29 cellular contexts compared by ENCODE assay signal in genomic region chr18:41624461-41624860, GRCh38.
DNase-seq lines count a peak whose midpoint lies in the region; ATAC-seq and TF ChIP-seq lines count a peak whose summit lies in the region.
"Had no signal": no experiment of that assay in that cellular context is flagged by ENCODE, and none has a peak within 500 bp of the region (broad histone marks: within the 10 kb centered on the region; RNA-seq: fewer than 3 reads in every experiment).

No MANE protein-coding gene starts in this region.

- H3K4me3 ChIP-seq in brain microvascular endothelial cell (ENCODE audit: low read depth, low read length) (no peak overlapping the region), kidney epithelial cell (ENCODE audit: low read depth, low read length) (no peak overlapping the region)
- H3K4me3 ChIP-seq: dorsolateral prefrontal cortex, right lobe of liver, SJSA1 had no signal

- H3K27me3 ChIP-seq in brain microvascular endothelial cell (replicated peaks), result no peaks in the 10 kb centered on the region
- no peaks in the 10 kb centered on the region for H3K27me3 ChIP-seq in kidney epithelial cell (ENCODE audit: control insufficient read depth, insufficient read depth, low read length)
- H3K27me3 ChIP-seq: dorsolateral prefrontal cortex, right lobe of liver, SJSA1 had no signal

- H3K27ac Mint-ChIP-seq in WTC11, result no peak overlapping the region
- H3K27ac Mint-ChIP-seq: activated CD8-positive, alpha-beta T cell treated with anti-CD3 and anti-CD28 coated beads for 36 hours; activated naive CD8-positive, alpha-beta T cell treated with anti-CD3 and anti-CD28 coated beads for 36 hours; activated T-helper 2 cell treated with anti-CD3 and anti-CD28 coated beads, Interferon-gamma antibody, Interleukin-2, Interleukin-4, amounts not matched to agents 10 μg/mL and 5 μg/mL and 100 μg/mL, durations not matched to agents 14 hours and 24 hours and 36 hours; HFFc6; type B pancreatic cell had no signal

- H3K36me3 ChIP-seq in brain microvascular endothelial cell (replicated peaks) (no peaks in the 10 kb centered on the region), kidney epithelial cell (ENCODE audit: control insufficient read depth, insufficient read depth, low read length) (no peaks in the 10 kb centered on the region)
- H3K36me3 ChIP-seq: right lobe of liver, SJSA1 had no signal

- no peak overlapping the region for H3K27ac ChIP-seq in brain microvascular endothelial cell
- H3K27ac ChIP-seq: dorsolateral prefrontal cortex, HL-60, right lobe of liver, SJSA1 had no signal

- peak; percentile 93 for DNase-seq in ELR (ENCODE audit: low read depth)
- peak; percentile 69 for DNase-seq in M059J (ENCODE audit: low read depth)
- DNase-seq in brain microvascular endothelial cell, result peak; percentile 6
- peak; percentile 1 for DNase-seq in kidney epithelial cell (ENCODE audit: low read depth)
- no peak for DNase-seq in WTC11 (ENCODE audit: low spot score)
- DNase-seq in NOMO-1 treated with dmso at 0.1 percent for 144 hours (lab: John Stamatoyannopoulos, UW; ENCODE audit: unreplicated experiment), result no peak
- DNase-seq in left cardiac atrium, result no peak
- DNase-seq: activated CD4-positive, alpha-beta T cell treated with anti-CD3 and anti-CD28 coated beads for 1 hour; activated CD8-positive, alpha-beta T cell treated with anti-CD3 and anti-CD28 coated beads for 36 hours; activated naive CD8-positive, alpha-beta T cell treated with anti-CD3 and anti-CD28 coated beads for 36 hours; C1 segment of cervical spinal cord; Caco-2; DMS79 treated with DMSO at 0.1 percent for 48 hours; dorsolateral prefrontal cortex; head of caudate nucleus; HFFc6; NCI-H1048; NCI-H1694 treated with DMSO at 0.1 percent for 48 hours; NCI-H526; right lobe of liver; RPMI8226; stimulated activated CD4-positive, alpha-beta T cell treated with anti-CD3 and anti-CD28 coated beads, Interleukin-2, amount 100 ng/mL, for 48 hours; T-helper 1 cell had no signal

- no peaks in the 10 kb centered on the region for H3K9me3 Mint-ChIP-seq in WTC11
- H3K9me3 Mint-ChIP-seq: activated CD8-positive, alpha-beta T cell treated with anti-CD3 and anti-CD28 coated beads for 36 hours; activated naive CD8-positive, alpha-beta T cell treated with anti-CD3 and anti-CD28 coated beads for 36 hours; activated T-helper 2 cell treated with anti-CD3 and anti-CD28 coated beads, Interferon-gamma antibody, Interleukin-2, Interleukin-4, amounts not matched to agents 10 μg/mL and 5 μg/mL and 100 μg/mL, durations not matched to agents 14 hours and 24 hours and 36 hours; HFFc6; neural crest cell; type B pancreatic cell had no signal

- in situ Hi-C loops in brain microvascular endothelial cell (cut with HindIII; ENCODE audit: low pct_ligation_motif_present, low sequenced_read_pairs), result no loop called here

- CTCF ChIA-PET in WTC11 (lab: Charles Lee), result no interaction called here

- H3K27me3 Mint-ChIP-seq in WTC11 (ENCODE audit: low read depth), result no peaks in the 10 kb centered on the region
- H3K27me3 Mint-ChIP-seq: activated CD8-positive, alpha-beta T cell treated with anti-CD3 and anti-CD28 coated beads for 36 hours; activated naive CD8-positive, alpha-beta T cell treated with anti-CD3 and anti-CD28 coated beads for 36 hours; type B pancreatic cell had no signal

- H3K4me3 Mint-ChIP-seq in WTC11, result no peak overlapping the region
- H3K4me3 Mint-ChIP-seq: activated CD8-positive, alpha-beta T cell treated with anti-CD3 and anti-CD28 coated beads for 36 hours; activated naive CD8-positive, alpha-beta T cell treated with anti-CD3 and anti-CD28 coated beads for 36 hours; HFFc6; neural crest cell; type B pancreatic cell had no signal

- H3K36me3 Mint-ChIP-seq in WTC11, result no peaks in the 10 kb centered on the region; the same call in 1 of the 2 replicates
- H3K36me3 Mint-ChIP-seq: activated naive CD8-positive, alpha-beta T cell treated with anti-CD3 and anti-CD28 coated beads for 36 hours; type B pancreatic cell had no signal

- POLR2A ChIA-PET in WTC11 (lab: Charles Lee), result no interaction called here

- no peak for ATAC-seq in WTC11
- no peak for ATAC-seq in left cardiac atrium
- ATAC-seq: activated CD8-positive, alpha-beta T cell treated with anti-CD3 and anti-CD28 coated beads for 36 hours; HepG2; right lobe of liver had no signal

- TF ChIP-seq CTCF in brain microvascular endothelial cell (IDR thresholded peaks at IDR 0.05; ENCODE audit: low read depth, low read length, missing control alignments) (no peak), kidney epithelial cell (IDR thresholded peaks at IDR 0.05; ENCODE audit: insufficient read depth, low read length, poor library complexity, severe bottlenecking) (no peak), WTC11 (IDR thresholded peaks at IDR 0.05) (no peak)

- intact Hi-C loops in left cardiac atrium (cut with DNase I), result no loop called here

- H3K4me1 Mint-ChIP-seq in WTC11, result peaks cover 46% of the 10 kb centered on the region
- H3K4me1 Mint-ChIP-seq: activated naive CD8-positive, alpha-beta T cell treated with anti-CD3 and anti-CD28 coated beads for 36 hours had no signal

TF ChIP-seq in WTC11, 78 proteins besides CTCF, POLR2A, EP300 and RAD21 (continues in another document):
- no peak for TF ChIP-seq ZNF138 (CRISPR knock-in tag; conservative IDR thresholded peaks at IDR 0.05)
- TF ChIP-seq ZNF232 (CRISPR knock-in tag; IDR thresholded peaks at IDR 0.05), result no peak
- TF ChIP-seq, protein P1, sequence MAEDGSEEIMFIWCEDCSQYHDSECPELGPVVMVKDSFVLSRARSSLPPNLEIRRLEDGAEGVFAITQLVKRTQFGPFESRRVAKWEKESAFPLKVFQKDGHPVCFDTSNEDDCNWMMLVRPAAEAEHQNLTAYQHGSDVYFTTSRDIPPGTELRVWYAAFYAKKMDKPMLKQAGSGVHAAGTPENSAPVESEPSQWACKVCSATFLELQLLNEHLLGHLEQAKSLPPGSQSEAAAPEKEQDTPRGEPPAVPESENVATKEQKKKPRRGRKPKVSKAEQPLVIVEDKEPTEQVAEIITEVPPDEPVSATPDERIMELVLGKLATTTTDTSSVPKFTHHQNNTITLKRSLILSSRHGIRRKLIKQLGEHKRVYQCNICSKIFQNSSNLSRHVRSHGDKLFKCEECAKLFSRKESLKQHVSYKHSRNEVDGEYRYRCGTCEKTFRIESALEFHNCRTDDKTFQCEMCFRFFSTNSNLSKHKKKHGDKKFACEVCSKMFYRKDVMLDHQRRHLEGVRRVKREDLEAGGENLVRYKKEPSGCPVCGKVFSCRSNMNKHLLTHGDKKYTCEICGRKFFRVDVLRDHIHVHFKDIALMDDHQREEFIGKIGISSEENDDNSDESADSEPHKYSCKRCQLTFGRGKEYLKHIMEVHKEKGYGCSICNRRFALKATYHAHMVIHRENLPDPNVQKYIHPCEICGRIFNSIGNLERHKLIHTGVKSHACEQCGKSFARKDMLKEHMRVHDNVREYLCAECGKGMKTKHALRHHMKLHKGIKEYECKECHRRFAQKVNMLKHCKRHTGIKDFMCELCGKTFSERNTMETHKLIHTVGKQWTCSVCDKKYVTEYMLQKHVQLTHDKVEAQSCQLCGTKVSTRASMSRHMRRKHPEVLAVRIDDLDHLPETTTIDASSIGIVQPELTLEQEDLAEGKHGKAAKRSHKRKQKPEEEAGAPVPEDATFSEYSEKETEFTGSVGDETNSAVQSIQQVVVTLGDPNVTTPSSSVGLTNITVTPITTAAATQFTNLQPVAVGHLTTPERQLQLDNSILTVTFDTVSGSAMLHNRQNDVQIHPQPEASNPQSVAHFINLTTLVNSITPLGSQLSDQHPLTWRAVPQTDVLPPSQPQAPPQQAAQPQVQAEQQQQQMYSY (CRISPR knock-in tag; IDR thresholded peaks at IDR 0.05), result no peak
- TF ChIP-seq NR1H2 (CRISPR knock-in tag; IDR thresholded peaks at IDR 0.05), result no peak
- TF ChIP-seq TP53 (CRISPR knock-in tag; IDR thresholded peaks at IDR 0.05), result no peak
- no peak for TF ChIP-seq ZNF317 (CRISPR knock-in tag; IDR thresholded peaks at IDR 0.05; ENCODE audit: borderline replicate concordance, low read depth)
- no peak for TF ChIP-seq ZNF263 (CRISPR knock-in tag; IDR thresholded peaks at IDR 0.05; ENCODE audit: low read depth)
- TF ChIP-seq TEAD1 (CRISPR knock-in tag; IDR thresholded peaks at IDR 0.05), result no peak
- TF ChIP-seq MLX (CRISPR knock-in tag; IDR thresholded peaks at IDR 0.05), result no peak
- TF ChIP-seq ZMAT4 (CRISPR knock-in tag; IDR thresholded peaks at IDR 0.05), result no peak
- no peak for TF ChIP-seq NR2C2 (CRISPR knock-in tag; IDR thresholded peaks at IDR 0.05)
- no peak for TF ChIP-seq SMAD3 (CRISPR knock-in tag; IDR thresholded peaks at IDR 0.05; ENCODE audit: borderline replicate concordance)
- TF ChIP-seq JUN (CRISPR knock-in tag; IDR thresholded peaks at IDR 0.05), result no peak

Comparison
In these comparisons a context has a peak if more than half of its experiments do, and no peak if none do; other contexts are left out.
1. DNase-seq: peak in ELR (single experiment), M059J (single experiment), brain microvascular endothelial cell (single experiment) and kidney epithelial cell (single experiment); none in WTC11 (single experiment), NOMO-1 treated with dmso at 0.1 percent for 144 hours (single experiment) and left cardiac atrium (single experiment).